1 cellular context compared by ENCODE assay signal in the genomic region with DNA sequence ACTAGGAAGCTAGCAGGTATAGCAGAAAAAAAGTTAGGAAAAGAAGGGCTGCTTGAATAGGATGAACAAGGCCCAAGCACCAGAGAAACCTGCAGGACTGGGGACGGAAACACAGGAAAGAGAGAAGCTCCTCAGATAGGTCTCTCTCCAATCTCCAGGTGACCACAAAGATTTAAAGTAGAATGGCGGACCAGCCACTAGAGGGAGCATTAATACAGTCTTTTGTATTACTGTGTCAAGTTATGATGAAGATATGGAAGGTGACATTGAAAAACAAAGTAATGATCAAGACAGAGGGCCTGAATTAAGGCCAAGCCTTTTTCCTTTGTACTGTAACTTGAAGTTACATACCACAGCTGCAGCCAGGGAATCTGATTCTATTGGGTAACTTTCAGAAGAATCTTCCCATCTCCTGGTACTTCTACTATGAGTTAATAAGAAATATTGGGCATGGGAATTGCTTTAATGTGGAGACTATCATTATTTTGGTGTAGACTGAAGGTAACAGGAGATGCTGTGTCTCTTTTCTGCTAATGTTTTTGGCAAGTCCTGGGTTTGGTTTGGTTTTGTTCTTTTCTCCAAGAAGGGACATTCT.
TF ChIP-seq lines count a peak whose summit lies in the region.

No MANE protein-coding gene starts in this region.

TF ChIP-seq in HepG2, 621 proteins besides CTCF, POLR2A, EP300 and RAD21:
- TF ChIP-seq STAG1 (CRISPR knock-in tag; IDR thresholded peaks at IDR 0.05) (peak; percentile 41), DR1 (CRISPR knock-in tag; IDR thresholded peaks at IDR 0.05) (no peak)
